Comparison of ENCODE assay signal across 18 cellular contexts in the genomic region with DNA sequence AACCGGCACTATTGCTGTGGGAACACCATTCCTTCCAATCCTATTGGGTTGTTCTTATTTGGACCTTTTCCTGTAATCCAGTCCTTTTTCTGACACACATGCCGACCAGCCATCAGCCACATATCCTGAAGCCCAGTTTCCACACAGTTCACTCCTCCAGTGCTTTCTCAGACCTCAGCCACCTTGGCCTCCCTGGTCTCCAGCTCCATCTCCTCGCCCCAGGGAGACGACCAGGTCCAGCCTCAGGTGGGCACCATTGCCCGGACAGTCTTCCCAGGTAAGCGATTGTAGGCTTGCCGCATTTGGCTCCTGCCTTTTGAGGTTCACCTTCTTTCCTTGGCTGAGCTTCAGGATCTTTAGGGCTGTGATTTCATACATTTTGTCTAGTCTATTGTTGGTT. TPM values are rescaled to one million over a fixed set of nuclear protein-coding genes. Genes with fewer than 3 reads are reported as not detected.
A peak's percentile ranks its signal among the peaks of the same experiment; 100 is the strongest.
DNase-seq lines count a peak whose midpoint lies in the region; ATAC-seq and TF ChIP-seq lines count a peak whose summit lies in the region.
"Had no signal": no experiment of that assay in that cellular context is flagged by ENCODE, and none has a peak within 500 bp of the region (broad histone marks: within the 10 kb centered on the region; RNA-seq: fewer than 3 reads in every experiment).

No MANE protein-coding gene starts in this region.

- H3K4me3 ChIP-seq in DOHH2 (ENCODE audit: low read length) = no peak overlapping the region
- H3K4me3 ChIP-seq in OCI-LY7 (ENCODE audit: low read depth, low read length, poor library complexity, severe bottlenecking) = no peak overlapping the region
- no peak overlapping the region for H3K4me3 ChIP-seq in endodermal cell (ENCODE audit: low read length)

- intact Hi-C loops in OCI-LY7 (cut with micrococcal nuclease; ENCODE audit: unreplicated experiment) = loop anchor here (10.0 kb wide), 2 partner anchors 215 to 485 kb away; partner anchors contain the start of genes LPCAT1 and MRPL36

- TF ChIP-seq CTCF in DOHH2 (IDR thresholded peaks at IDR 0.05; ENCODE audit: low read depth, low read length, poor library complexity, severe bottlenecking) (no peak), OCI-LY7 (conservative IDR thresholded peaks at IDR 0.05; ENCODE audit: low read length) (no peak), endodermal cell (conservative IDR thresholded peaks at IDR 0.05) (no peak), osteocyte (IDR thresholded peaks at IDR 0.05) (no peak)

- peaks cover 3% of the 10 kb centered on the region for H3K4me1 Mint-ChIP-seq in endodermal cell
- H3K4me1 Mint-ChIP-seq in osteocyte (ENCODE audit: unreplicated experiment) = no peaks in the 10 kb centered on the region

- ATAC-seq in HG03378 (IDR thresholded peaks at IDR 0.05; ENCODE audit: unreplicated experiment) = no peak
- ATAC-seq: HCT116, Right ventricle myocardium inferior had no signal

- DNase-seq in OCI-LY7 (ENCODE audit: low spot score) (no peak), endodermal cell (peak; percentile 6), osteocyte (ENCODE audit: extremely low spot score, unreplicated experiment) (peak; percentile 66), NCI-H510A treated with DMSO at 0.1 percent for 48 hours (lab: John Stamatoyannopoulos, UW) (no peak), globus pallidus (ENCODE audit: low spot score) (no peak)
- DNase-seq: AML-193, DMS79 treated with DMSO at 0.1 percent for 48 hours, NCI-H1092 treated with DMSO at 0.1 percent for 48 hours, NCI-H146, NCI-H2029 treated with DMSO at 0.1 percent for 48 hours, NCI-H2171, NCI-H446, NCI-H69 had no signal

- H3K79me2 ChIP-seq in DOHH2 (ENCODE audit: control insufficient read depth, low read length) = peaks cover 16% of the 10 kb centered on the region
- peaks cover 8% of the 10 kb centered on the region; the same call in 1 of the 2 replicates for H3K79me2 ChIP-seq in OCI-LY7 (ENCODE audit: insufficient read depth, low read depth, low read length)

- H3K4me3 Mint-ChIP-seq in endodermal cell = no peak overlapping the region
- H3K4me3 Mint-ChIP-seq in osteocyte (ENCODE audit: unreplicated experiment) = no peak overlapping the region

- H3K27me3 ChIP-seq in DOHH2 (ENCODE audit: control insufficient read depth, low read length) (no peaks in the 10 kb centered on the region), endodermal cell (ENCODE audit: control insufficient read depth, insufficient read depth, low read length, poor library complexity, severe bottlenecking) (no peaks in the 10 kb centered on the region)

- H3K36me3 Mint-ChIP-seq in endodermal cell (ENCODE audit: low read depth) = no peaks in the 10 kb centered on the region
- no peaks in the 10 kb centered on the region for H3K36me3 Mint-ChIP-seq in osteocyte (ENCODE audit: unreplicated experiment)

- H3F3A ChIP-seq in DOHH2 (ENCODE audit: control insufficient read depth, insufficient read depth) = peaks cover 48% of the 10 kb centered on the region

- H4K20me1 ChIP-seq in DOHH2 (ENCODE audit: control insufficient read depth, insufficient read depth, low read depth, low read length) (no peaks in the 10 kb centered on the region), OCI-LY7 (ENCODE audit: insufficient read depth, low read length) (no peaks in the 10 kb centered on the region)

- CTCF ChIA-PET in OCI-LY7 (lab: Charles Lee; ENCODE audit: unreplicated experiment) = no interaction called here

- no peak overlapping the region for H3K9ac ChIP-seq in endodermal cell (ENCODE audit: extremely low read depth, low read length, poor library complexity, severe bottlenecking)

- POLR2A ChIA-PET in OCI-LY7 (lab: Charles Lee) = interaction anchor here (0.8 to 2.0 kb wide), 7 partner anchors 9 to 33 kb away, joined by 3 to 9 read pairs (median 6); no protein-coding TSS in a partner anchor

- 91 to 93% methylated on average over 2 to 7 of the region's 7 CpGs for WGBS in endodermal cell (ENCODE audit: insufficient coverage in 1 of 2, insufficient read length in 1 of 2), 2 experiments

- H3K9me3 Mint-ChIP-seq in endodermal cell = peaks cover 19% of the 10 kb centered on the region
- H3K9me3 Mint-ChIP-seq in osteocyte (ENCODE audit: unreplicated experiment) = peaks cover 7% of the 10 kb centered on the region

- H3K27me3 Mint-ChIP-seq in endodermal cell (ENCODE audit: insufficient read depth) (peaks cover 8% of the 10 kb centered on the region), osteocyte (ENCODE audit: unreplicated experiment) (peaks cover 16% of the 10 kb centered on the region)

- H3K9me3 ChIP-seq in DOHH2 (ENCODE audit: control insufficient read depth, insufficient read depth, low read length) (peaks cover 19% of the 10 kb centered on the region), OCI-LY7 (ENCODE audit: low read length) (peaks cover 31% of the 10 kb centered on the region), endodermal cell (ENCODE audit: control insufficient read depth, low read length) (peaks cover 6% of the 10 kb centered on the region)

- no peak overlapping the region for H2AFZ ChIP-seq in OCI-LY7 (ENCODE audit: low read length)

- BruUV-seq in OCI-LY7 (replicated peaks; lab: Mats Ljungman, UMichigan) = no TSS peak

- H3K27ac Mint-ChIP-seq in endodermal cell (no peak overlapping the region), osteocyte (ENCODE audit: unreplicated experiment) (no peak overlapping the region)

- H3K27ac ChIP-seq in DOHH2 (ENCODE audit: low read depth, low read length) (peak overlapping the region; percentile 97; the same call in 1 of the 2 replicates), OCI-LY7 (ENCODE audit: low read depth, low read length, poor library complexity, severe bottlenecking) (peak overlapping the region; percentile 100), endodermal cell (ENCODE audit: low read depth, low read length) (no peak overlapping the region)

- H3K36me3 ChIP-seq in DOHH2 (ENCODE audit: control insufficient read depth, low read length) = peaks cover 41% of the 10 kb centered on the region
- peaks cover 32% of the 10 kb centered on the region for H3K36me3 ChIP-seq in OCI-LY7 (ENCODE audit: insufficient read depth, low read length)
- H3K36me3 ChIP-seq in endodermal cell (ENCODE audit: control insufficient read depth, insufficient read depth, low read length) = no peaks in the 10 kb centered on the region

- no peak overlapping the region for H3K4me2 ChIP-seq in DOHH2 (ENCODE audit: low read length)
- H3K4me2 ChIP-seq in OCI-LY7 (ENCODE audit: low read length) = no peak overlapping the region

- H3K4me1 ChIP-seq in DOHH2 (ENCODE audit: control insufficient read depth, low read length) (peaks cover 92% of the 10 kb centered on the region), OCI-LY7 (ENCODE audit: insufficient read depth, low read length, poor library complexity, severe bottlenecking) (peaks cover 67% of the 10 kb centered on the region), endodermal cell (ENCODE audit: control insufficient read depth, insufficient read depth, low read length) (no peaks in the 10 kb centered on the region)

- H3K9me2 ChIP-seq in DOHH2 (replicated peaks; ENCODE audit: control insufficient read depth, low read length) (no peaks in the 10 kb centered on the region), OCI-LY7 (ENCODE audit: insufficient read depth, low read length) (no peaks in the 10 kb centered on the region)

RNA-seq across cellular contexts. Expression of gene TERT, which starts 15.2 kb away (rescaled TPM):
- 120 and 156 TPM in 2 replicates for total RNA-seq in OCI-LY7 (2014; rRNA removed; shearing (Covaris generic))
- 173 and 198 TPM in 2 replicates for total RNA-seq in OCI-LY7 (2022)
- total RNA-seq in endodermal cell = 1 to 10 TPM; 7.1 to 9.8 TPM
- polyA plus RNA-seq in endodermal cell (2013, experiment 1 of 2) = 3.0 TPM
- polyA plus RNA-seq in endodermal cell (2013, experiment 2 of 2) = 2.3 TPM
- total RNA-seq in osteocyte = not detected in 2 replicates
- total RNA-seq: Right ventricle myocardium inferior had no signal
- polyA plus RNA-seq: CD14-positive monocyte had no signal

RNA-seq across cellular contexts. Expression of gene CLPTM1L, which starts 34.8 kb away (rescaled TPM):
- 356 and 395 TPM in 2 replicates for total RNA-seq in OCI-LY7 (2014; rRNA removed; shearing (Covaris generic))
- 395 and 396 TPM in 2 replicates for total RNA-seq in OCI-LY7 (2022)
- total RNA-seq in endodermal cell = 10 to 100 TPM; 68.0 to 89.4 TPM
- polyA plus RNA-seq in endodermal cell (2013, experiment 1 of 2) = 90.0 TPM
- 75.7 TPM for polyA plus RNA-seq in endodermal cell (2013, experiment 2 of 2)
- total RNA-seq in osteocyte = 88.0 and 93.1 TPM in 2 replicates

Comparison
In these comparisons a context has a peak if more than half of its experiments do, and no peak if none do; other contexts are left out.
1. DNase-seq: peak in endodermal cell (single experiment) and osteocyte (single experiment); none in OCI-LY7 (single experiment), NCI-H510A treated with DMSO at 0.1 percent for 48 hours (single experiment) and globus pallidus (single experiment).
2. RNA of gene TERT, which starts 15.2 kb away (total RNA-seq): 120 to 198 TPM in OCI-LY7; 7.1 to 9.8 TPM in endodermal cell and not detected in osteocyte; every median in the first group is over 10 times any median in the second.